In the genomic region with DNA sequence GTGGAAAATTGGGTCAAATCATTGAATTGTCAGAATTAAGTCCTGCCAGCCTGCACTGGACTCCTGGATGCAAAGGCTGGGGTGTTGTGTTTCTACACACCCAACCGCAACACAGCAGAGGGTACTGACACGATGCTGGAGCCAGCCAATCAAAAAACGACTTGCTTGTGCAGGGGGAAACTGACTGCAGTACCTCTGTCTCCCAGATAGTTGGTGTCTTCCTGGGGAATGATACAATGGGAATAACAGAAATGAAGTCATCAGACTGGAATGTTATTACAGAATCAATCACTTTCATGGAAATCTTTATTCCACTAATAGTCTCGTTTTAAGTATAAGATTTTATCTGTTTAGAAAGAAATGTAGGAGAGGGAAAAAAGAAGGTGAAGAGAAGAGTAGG, we compare ENCODE assay signal across 1 cellular context.
TF ChIP-seq lines count a peak whose summit lies in the region.

No MANE protein-coding gene starts in this region.

TF ChIP-seq in H1, 55 proteins besides CTCF, POLR2A, EP300 and RAD21 (continued from another document):
- TF ChIP-seq, protein P1, sequence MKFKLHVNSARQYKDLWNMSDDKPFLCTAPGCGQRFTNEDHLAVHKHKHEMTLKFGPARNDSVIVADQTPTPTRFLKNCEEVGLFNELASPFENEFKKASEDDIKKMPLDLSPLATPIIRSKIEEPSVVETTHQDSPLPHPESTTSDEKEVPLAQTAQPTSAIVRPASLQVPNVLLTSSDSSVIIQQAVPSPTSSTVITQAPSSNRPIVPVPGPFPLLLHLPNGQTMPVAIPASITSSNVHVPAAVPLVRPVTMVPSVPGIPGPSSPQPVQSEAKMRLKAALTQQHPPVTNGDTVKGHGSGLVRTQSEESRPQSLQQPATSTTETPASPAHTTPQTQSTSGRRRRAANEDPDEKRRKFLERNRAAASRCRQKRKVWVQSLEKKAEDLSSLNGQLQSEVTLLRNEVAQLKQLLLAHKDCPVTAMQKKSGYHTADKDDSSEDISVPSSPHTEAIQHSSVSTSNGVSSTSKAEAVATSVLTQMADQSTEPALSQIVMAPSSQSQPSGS (IDR thresholded peaks at IDR 0.05; ENCODE audit: low read length): no peak
